Comparison of ENCODE assay signal across 9 cellular contexts in the genomic region with DNA sequence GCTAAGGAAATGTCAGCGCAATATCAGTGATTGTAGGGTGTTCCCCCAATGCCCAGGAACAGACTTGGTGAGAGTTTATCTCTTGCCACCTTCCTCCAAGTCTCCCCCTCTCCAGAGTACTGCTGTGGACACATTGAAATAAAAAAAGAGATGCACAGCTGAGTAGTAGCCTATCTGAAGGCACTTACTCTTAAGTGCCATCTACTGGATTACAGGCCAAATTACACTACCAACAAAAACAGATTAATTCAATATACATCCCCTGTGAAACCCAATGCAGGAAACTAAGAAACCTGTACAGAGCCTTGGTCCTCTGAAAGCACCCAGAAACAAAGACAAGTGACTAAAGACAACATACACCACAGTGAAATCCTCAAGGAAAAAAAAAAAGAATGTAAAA.
DNase-seq lines count a peak whose midpoint lies in the region; ATAC-seq and TF ChIP-seq lines count a peak whose summit lies in the region.
"Had no signal": no experiment of that assay in that cellular context is flagged by ENCODE, and none has a peak within 500 bp of the region (broad histone marks: within the 10 kb centered on the region; RNA-seq: fewer than 3 reads in every experiment).

No MANE protein-coding gene starts in this region.

- WGBS in psoas muscle, 3 donors, result 62 to 89% (median 80%) methylated on average over 1 of the region's 1 CpG

- H3K27me3 ChIP-seq in adipocyte (replicated peaks; ENCODE audit: control insufficient read depth, insufficient read depth, low read length) (peaks cover 32% of the 10 kb centered on the region), psoas muscle (ENCODE audit: insufficient read depth in 3 of 3, low read length in 2 of 3) (peaks cover 0 to 2% (median 0%) of the 10 kb centered on the region in 3 donors)

- H3K4me3 ChIP-seq in adipocyte (ENCODE audit: low read length) (no peak overlapping the region), psoas muscle (no peak overlapping the region)

- no peak overlapping the region for H3K27ac ChIP-seq in psoas muscle

- H3K36me3 ChIP-seq in adipocyte (ENCODE audit: control insufficient read depth, insufficient read depth, low read length, severe bottlenecking) (no peaks in the 10 kb centered on the region), psoas muscle (ENCODE audit: insufficient read depth in 1 of 2, low read depth in 1 of 2) (no peaks in the 10 kb centered on the region)

- H3K9me3 ChIP-seq in adipocyte (ENCODE audit: control insufficient read depth, low read length), result no peaks in the 10 kb centered on the region
- H3K9me3 ChIP-seq in psoas muscle, result no peaks in the 10 kb centered on the region

- intact Hi-C loops in psoas muscle (cut with DNase I), result no loop called here

- peak; percentile 47 for DNase-seq in NCI-H1105 treated with DMSO at 0.1 percent for 48 hours (lab: John Stamatoyannopoulos, UW)
- DNase-seq in NCI-H1105 (lab: John Stamatoyannopoulos, UW), result no peak
- DNase-seq in adipocyte (ENCODE audit: low read depth), result peak; percentile 1
- no peak for DNase-seq in psoas muscle
- DNase-seq in hypothalamus (lab: John Stamatoyannopoulos, UW), result no peak
- DNase-seq: 8988T had no signal

- no peak overlapping the region for H3K9ac ChIP-seq in adipocyte (ENCODE audit: low read length)

- H3K4me1 ChIP-seq in adipocyte (ENCODE audit: control insufficient read depth, insufficient read depth, low read length) (no peaks in the 10 kb centered on the region), psoas muscle (no peaks in the 10 kb centered on the region)

- peak; percentile 90 for ATAC-seq in HG03378 (IDR thresholded peaks at IDR 0.05; ENCODE audit: unreplicated experiment)
- no peak for ATAC-seq in psoas muscle
- ATAC-seq in HG03039 (IDR thresholded peaks at IDR 0.05; ENCODE audit: unreplicated experiment), result no peak
- ATAC-seq in GM19035 (IDR thresholded peaks at IDR 0.05; ENCODE audit: unreplicated experiment), result no peak

- peak; percentile 39 for TF ChIP-seq CTCF in psoas muscle (IDR thresholded peaks at IDR 0.05)

Comparison
In these comparisons a context has a peak if more than half of its experiments do, and no peak if none do; other contexts are left out.
1. DNase-seq: peak in NCI-H1105 treated with DMSO at 0.1 percent for 48 hours (single experiment) and adipocyte (single experiment); none in NCI-H1105 (single experiment), psoas muscle (0 of 2) and hypothalamus (0 of 51).